Comparison of ENCODE assay signal across 8 cellular contexts in genomic region chr12:53675701-53676607, GRCh38. TPM values are rescaled to one million over a fixed set of nuclear protein-coding genes. Genes with fewer than 3 reads are reported as not detected.
DNase-seq lines count a peak whose midpoint lies in the region; ATAC-seq, FAIRE-seq and TF ChIP-seq lines count a peak whose summit lies in the region.

ATP5MC2 (minus strand) TSS chr12:53676083; CDS start chr12:53672614, 3,469 bp downstream.

- no peak for FAIRE-seq in pancreas (lab: Jason Lieb, UNC)

- no peaks in the 10 kb centered on the region for H3K9me3 ChIP-seq in pancreas
- no peaks in the 10 kb centered on the region for H3K9me3 ChIP-seq in tibial artery

- intact Hi-C loops in Right ventricle myocardium inferior (cut with DNase I) (loop anchor here (1.0 to 5.0 kb wide), 4 partner anchors 17 to 133 kb away; partner anchors contain the start of gene ATF7), pancreas (cut with DNase I) (loop anchor here in 1 of 3 donors (5.0 kb wide), 1 partner anchor 134 kb away; no protein-coding TSS in a partner anchor), tibial artery (cut with DNase I; ENCODE audit: low total_unique reads) (loop anchor here (5.0 to 10.0 kb wide), 2 partner anchors 51 to 134 kb away; partner anchors contain the start of gene ATF7)

- H3K4me1 ChIP-seq in pancreas (peaks cover 5 to 17% (median 8%) of the 10 kb centered on the region in 3 donors), tibial artery (peaks cover 0 to 43% (median 28%) of the 10 kb centered on the region in 4 donors)

- peak; percentile 99 for TF ChIP-seq CTCF in GM12874 (IDR thresholded peaks at IDR 0.05; ENCODE audit: insufficient read depth, low read depth, low read length)
- peak; percentile 95 to 99 (median 98) for TF ChIP-seq CTCF in pancreas (IDR thresholded peaks at IDR 0.05)
- peak; percentile 97 to 100 for TF ChIP-seq CTCF in tibial artery (IDR thresholded peaks at IDR 0.05)

- H3K27me3 ChIP-seq in pancreas (no peaks in the 10 kb centered on the region), tibial artery (no peaks in the 10 kb centered on the region)

- ATAC-seq in HG02763 (IDR thresholded peaks at IDR 0.05; ENCODE audit: unreplicated experiment): peak; percentile 95
- peak; percentile 96 for ATAC-seq in Right ventricle myocardium inferior
- ATAC-seq in pancreas: peak; percentile 96 to 97 (median 96)

- WGBS in pancreas, 2 donors: 1 to 2% methylated on average over 61 of the region's 61 CpGs

- DNase-seq in NCI-H1417 (lab: John Stamatoyannopoulos, UW) (peak; percentile 99 to 100 (median 99)), SW 1271 (lab: John Stamatoyannopoulos, UW) (peak; percentile 86 to 99), Right ventricle myocardium inferior (ENCODE audit: missing footprints) (peak; percentile 99), pancreas (peak; percentile 95 to 99 (median 97)), tibial artery (peak; percentile 97 to 99)
- peak; percentile 92 for DNase-seq in activated naive CD8-positive, alpha-beta T cell treated with anti-CD3 and anti-CD28 coated beads, Interleukin-2, amount 50 U/mL, for 16 hours (ENCODE audit: low read depth, low spot score)

- H3K27ac ChIP-seq in pancreas: peak within 1 kb of the TSS; percentile 58 to 89 (median 78)
- H3K27ac ChIP-seq in tibial artery: peak within 1 kb of the TSS; percentile 90 to 99

- H3K36me3 ChIP-seq in pancreas (peaks cover 0 to 15% (median 4%) of the 10 kb centered on the region in 3 donors), tibial artery (peaks cover 18 to 30% (median 23%) of the 10 kb centered on the region in 3 donors)

- H3K4me3 ChIP-seq in pancreas: peak within 1 kb of the TSS; percentile 33 to 84 (median 61)
- H3K4me3 ChIP-seq in tibial artery: peak within 1 kb of the TSS; percentile 59 to 71

RNA-seq across cellular contexts. Expression of gene ATP5MC2, which starts in this region (rescaled TPM):
- total RNA-seq in Right ventricle myocardium inferior (600 TPM), pancreas (100 to 1,000 TPM; 134 to 229 (median 180) TPM)
- 100 to 1,000 TPM; 246 to 350 TPM for polyA plus RNA-seq in pancreas

Comparison
In these comparisons a context has a peak if more than half of its experiments do, and no peak if none do; other contexts are left out.
1. Peak in every context shown above with its lines: DNase-seq, ATAC-seq, H3K4me3 ChIP-seq and H3K27ac ChIP-seq.